11 cellular contexts compared by ENCODE assay signal in the genomic region with DNA sequence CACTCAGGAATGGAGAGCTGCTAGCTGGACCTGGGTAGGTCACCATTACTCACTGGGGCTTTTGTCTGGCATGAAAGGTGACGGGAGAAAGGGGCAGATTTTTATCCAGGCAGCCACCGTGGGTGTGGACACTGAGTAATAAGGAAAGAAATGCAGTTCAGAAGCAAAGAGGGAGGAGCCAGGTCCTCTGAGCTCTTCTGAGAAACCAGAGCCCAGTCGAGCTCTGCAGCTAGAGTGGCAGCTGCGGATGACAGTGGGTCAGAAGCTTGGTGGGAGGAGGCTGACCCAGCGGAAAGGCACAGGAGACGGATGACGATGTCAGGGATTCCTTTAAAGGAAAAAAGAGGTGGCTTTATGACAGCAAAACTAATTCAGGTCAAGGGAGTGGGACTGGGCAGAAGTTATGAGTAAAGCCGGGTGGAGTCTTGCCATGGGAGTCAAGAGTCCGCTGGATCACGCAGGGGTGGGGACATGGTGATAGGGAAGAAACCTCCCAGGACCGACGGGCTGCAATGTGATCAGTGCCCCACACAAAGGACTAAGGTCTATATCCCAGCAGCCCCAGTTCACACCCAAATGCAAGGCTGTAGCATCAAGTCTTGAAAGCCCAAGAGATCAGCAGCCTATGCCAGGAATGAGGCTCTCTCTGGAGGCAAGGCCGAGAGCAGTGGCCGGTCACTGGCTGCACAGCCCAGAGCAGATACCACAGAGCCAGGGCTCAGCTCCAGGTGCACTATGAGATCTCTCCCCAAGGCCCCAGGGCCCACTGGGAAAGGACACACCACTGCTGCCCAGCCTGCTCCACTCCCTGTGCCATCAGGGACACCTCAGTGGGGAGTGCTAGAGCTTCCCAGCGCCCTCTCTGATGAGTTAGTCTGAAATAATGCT. TPM values are rescaled to one million over a fixed set of nuclear protein-coding genes. Genes with fewer than 3 reads are reported as not detected.
DNase-seq lines count a peak whose midpoint lies in the region; ATAC-seq, FAIRE-seq and TF ChIP-seq lines count a peak whose summit lies in the region.
"Had no signal": no experiment of that assay in that cellular context is flagged by ENCODE, and none has a peak within 500 bp of the region (broad histone marks: within the 10 kb centered on the region; RNA-seq: fewer than 3 reads in every experiment).

No MANE protein-coding gene starts in this region.

- intact Hi-C loops in body of pancreas (cut with DNase I) (no loop called here), tibial artery (cut with DNase I; ENCODE audit: low total_unique reads) (no loop called here)

- H3K9me3 ChIP-seq in body of pancreas (no peaks in the 10 kb centered on the region), tibial artery (no peaks in the 10 kb centered on the region)

- H3K27me3 ChIP-seq in body of pancreas (no peaks in the 10 kb centered on the region), tibial artery (no peaks in the 10 kb centered on the region)

- peaks cover 52% of the 10 kb centered on the region for H3K4me1 ChIP-seq in body of pancreas
- peaks cover 0 to 62% (median 45%) of the 10 kb centered on the region in 4 donors for H3K4me1 ChIP-seq in tibial artery

- no peak for TF ChIP-seq POLR2A in body of pancreas (IDR thresholded peaks at IDR 0.05)

- peak overlapping the region; percentile 32 to 70 (median 45) for H3K27ac ChIP-seq in body of pancreas
- peak overlapping the region; percentile 91 for H3K27ac ChIP-seq in tibial artery

- WGBS in body of pancreas, 2 donors = 56 to 70% methylated on average over 14 to 15 of the region's 15 CpGs

- H3K4me3 ChIP-seq in body of pancreas (no peak overlapping the region), tibial artery (peak overlapping the region; percentile 5 to 9)

- DNase-seq in SIG-M5 treated with dmso at 0.1 percent for 504 hours (lab: John Stamatoyannopoulos, UW; ENCODE audit: unreplicated experiment) (peak; percentile 32), SIG-M5 (lab: John Stamatoyannopoulos, UW) (no peak), body of pancreas (peak in 3 of 4 donors; percentile 66 to 71 (median 67)), left kidney (ENCODE audit: low read depth, low spot score) (peak; percentile 85), tibial artery (peak; percentile 84 to 95), OCI-M2 (lab: John Stamatoyannopoulos, UW; ENCODE audit: unreplicated experiment) (no peak), NCI-H2029 (lab: John Stamatoyannopoulos, UW) (no peak), GM19239 (ENCODE audit: insufficient read length, low spot score) (no peak)
- DNase-seq: NCI-H2107 had no signal

- H3K36me3 ChIP-seq in body of pancreas (replicated peaks in 1 of 2; ENCODE audit: insufficient read depth in 1 of 2, low read depth in 2 of 2) (no peaks in the 10 kb centered on the region), tibial artery (no peaks in the 10 kb centered on the region)

- FAIRE-seq in GM19239 (lab: Jason Lieb, UNC) = no peak
- FAIRE-seq: A204.1, islet of Langerhans had no signal

- ATAC-seq in body of pancreas = peak; percentile 28

- TF ChIP-seq CTCF in body of pancreas (IDR thresholded peaks at IDR 0.05) (no peak), tibial artery (IDR thresholded peaks at IDR 0.05) (no peak)

RNA-seq across cellular contexts. Expression of a gene that starts 6.3 kb away (rescaled TPM):
- 10 to 100 TPM in 1 of 2 donors, 1 to 10 TPM in 1; 5.4 to 12.2 TPM for total RNA-seq in body of pancreas

Comparison
In these comparisons a context has a peak if more than half of its experiments do, and no peak if none do; other contexts are left out.
1. DNase-seq: peak in SIG-M5 treated with dmso at 0.1 percent for 504 hours (single experiment), body of pancreas (3 of 4), left kidney (single experiment) and tibial artery (2 of 2); none in SIG-M5 (single experiment), OCI-M2 (single experiment), NCI-H2029 (single experiment) and GM19239 (single experiment).
2. H3K4me3 ChIP-seq: peak in tibial artery (2 of 2); none in body of pancreas (0 of 2).